Comparison of ENCODE assay signal across 8 cellular contexts in genomic region chr9:110143969-110144545, GRCh38.
DNase-seq lines count a peak whose midpoint lies in the region; ATAC-seq, FAIRE-seq and TF ChIP-seq lines count a peak whose summit lies in the region.

No MANE protein-coding gene starts in this region.

- H3K36me3 Mint-ChIP-seq in activated naive CD4-positive, alpha-beta T cell treated with anti-CD3 and anti-CD28 coated beads for 36 hours (ENCODE audit: low read depth) = peaks cover 6% of the 10 kb centered on the region

- ATAC-seq in GM19452 (IDR thresholded peaks at IDR 0.05; ENCODE audit: unreplicated experiment) = peak; percentile 55
- ATAC-seq in HG03439 (IDR thresholded peaks at IDR 0.05; ENCODE audit: unreplicated experiment) = peak; percentile 63
- ATAC-seq in omental fat pad (ENCODE audit: low FRiP score) = no peak

- TF ChIP-seq CTCF in omental fat pad (IDR thresholded peaks at IDR 0.05) = no peak

- H3K27ac Mint-ChIP-seq in activated naive CD4-positive, alpha-beta T cell treated with anti-CD3 and anti-CD28 coated beads for 36 hours = peak overlapping the region; percentile 16

- H3K4me3 Mint-ChIP-seq in activated naive CD4-positive, alpha-beta T cell treated with anti-CD3 and anti-CD28 coated beads for 36 hours = no peak overlapping the region

- no peak for FAIRE-seq in frontal cortex (lab: Jason Lieb, UNC)

- DNase-seq in DMS153 (lab: John Stamatoyannopoulos, UW) = peak; percentile 24
- peak; percentile 72 for DNase-seq in activated naive CD4-positive, alpha-beta T cell treated with anti-CD3 and anti-CD28 coated beads for 36 hours
- DNase-seq in stimulated activated CD4-positive, alpha-beta T cell treated with anti-CD3 and anti-CD28 coated beads, Interleukin-4, amount 100 ng/mL, for 24 hours = peak; percentile 35
- DNase-seq in NCI-H1436 (lab: John Stamatoyannopoulos, UW) = no peak
- no peak for DNase-seq in omental fat pad (ENCODE audit: low spot score)
- no peak for DNase-seq in frontal cortex (ENCODE audit: low spot score in 2 of 2)

- intact Hi-C loops in activated naive CD4-positive, alpha-beta T cell treated with anti-CD3 and anti-CD28 coated beads for 36 hours (cut with micrococcal nuclease) = loop anchor here (1.0 to 10.0 kb wide), 4 partner anchors 17 to 729 kb away; no protein-coding TSS in a partner anchor

- H3K27me3 Mint-ChIP-seq in activated naive CD4-positive, alpha-beta T cell treated with anti-CD3 and anti-CD28 coated beads for 36 hours (ENCODE audit: low read depth) = no peaks in the 10 kb centered on the region

- CTCF ChIA-PET in activated naive CD4-positive, alpha-beta T cell treated with anti-CD3 and anti-CD28 coated beads for 36 hours (lab: Charles Lee) = interaction anchor here (0.8 to 1.9 kb wide), 10 partner anchors 9 to 261 kb away, joined by 3 to 9 read pairs (median 4); no protein-coding TSS in a partner anchor

- peaks cover 46% of the 10 kb centered on the region for H3K4me1 Mint-ChIP-seq in activated naive CD4-positive, alpha-beta T cell treated with anti-CD3 and anti-CD28 coated beads for 36 hours (ENCODE audit: low read depth)

- no peaks in the 10 kb centered on the region for H3K9me3 Mint-ChIP-seq in activated naive CD4-positive, alpha-beta T cell treated with anti-CD3 and anti-CD28 coated beads for 36 hours

Comparison
In these comparisons a context has a peak if more than half of its experiments do, and no peak if none do; other contexts are left out.
1. DNase-seq: peak in DMS153 (single experiment), activated naive CD4-positive, alpha-beta T cell treated with anti-CD3 and anti-CD28 coated beads for 36 hours (single experiment) and stimulated activated CD4-positive, alpha-beta T cell treated with anti-CD3 and anti-CD28 coated beads, Interleukin-4, amount 100 ng/mL, for 24 hours (single experiment); none in NCI-H1436 (single experiment), omental fat pad (single experiment) and frontal cortex (0 of 2).